14 cellular contexts compared by ENCODE assay signal in the genomic region with DNA sequence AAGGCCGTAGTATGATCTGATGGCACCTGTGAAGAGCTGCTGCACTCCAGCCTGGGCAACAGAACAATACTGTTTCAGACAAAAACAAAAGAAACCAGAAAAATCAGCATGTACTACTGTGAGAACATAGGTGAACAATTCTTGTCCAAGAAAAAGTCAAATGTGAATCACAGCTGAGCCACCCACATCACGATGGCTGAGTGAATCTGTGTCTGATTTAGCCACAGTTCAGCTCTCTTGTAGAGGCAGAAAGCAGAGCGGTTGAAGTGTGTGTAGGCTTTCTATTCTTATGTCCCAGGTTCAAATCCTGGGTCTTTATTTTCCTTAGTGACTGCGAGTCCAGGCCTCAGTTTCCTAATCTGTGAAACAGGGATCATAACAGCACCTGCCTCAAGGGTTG. TPM values are rescaled to one million over a fixed set of nuclear protein-coding genes. Genes with fewer than 3 reads are reported as not detected.
DNase-seq lines count a peak whose midpoint lies in the region; ATAC-seq and TF ChIP-seq lines count a peak whose summit lies in the region.
"Had no signal": no experiment of that assay in that cellular context is flagged by ENCODE, and none has a peak within 500 bp of the region (broad histone marks: within the 10 kb centered on the region; RNA-seq: fewer than 3 reads in every experiment).

No MANE protein-coding gene starts in this region.

- peaks cover 42% of the 10 kb centered on the region for H3K4me1 Mint-ChIP-seq in activated naive CD4-positive, alpha-beta T cell treated with anti-CD3 and anti-CD28 coated beads for 36 hours (ENCODE audit: low read depth)
- H3K4me1 Mint-ChIP-seq in activated naive CD4-positive, alpha-beta T cell treated with anti-CD3 and anti-CD28 coated beads, Interleukin-2, amount 10 ng/mL, durations not matched to agents 7 days and 5 days = peaks cover 46% of the 10 kb centered on the region
- peaks cover 35% of the 10 kb centered on the region for H3K4me1 Mint-ChIP-seq in stimulated activated naive CD8-positive, alpha-beta T cell treated with anti-CD3 and anti-CD28 coated beads, Interleukin-15, amount 100 ng/mL, for 72 hours

- TF ChIP-seq CTCF in RWPE1 (conservative IDR thresholded peaks at IDR 0.05; ENCODE audit: low read depth) = no peak
- TF ChIP-seq CTCF in epithelial cell of esophagus (IDR thresholded peaks at IDR 0.05; ENCODE audit: insufficient read depth, low read depth, low read length, missing control alignments) = no peak

- CTCF ChIA-PET in activated naive CD4-positive, alpha-beta T cell treated with anti-CD3 and anti-CD28 coated beads for 36 hours (lab: Charles Lee) = no interaction called here
- CTCF ChIA-PET in activated naive CD4-positive, alpha-beta T cell treated with anti-CD3 and anti-CD28 coated beads, Interleukin-2, amount 10 ng/mL, durations not matched to agents 7 days and 5 days (lab: Charles Lee) = no interaction called here
- CTCF ChIA-PET in RWPE1 (lab: Yijun Ruan, JAX) = no interaction called here

- intact Hi-C loops in activated naive CD4-positive, alpha-beta T cell treated with anti-CD3 and anti-CD28 coated beads for 36 hours (cut with micrococcal nuclease) = no loop called here

- no peak overlapping the region for H3K4me3 Mint-ChIP-seq in activated naive CD4-positive, alpha-beta T cell treated with anti-CD3 and anti-CD28 coated beads for 36 hours
- H3K4me3 Mint-ChIP-seq in activated naive CD4-positive, alpha-beta T cell treated with anti-CD3 and anti-CD28 coated beads, Interleukin-2, amount 10 ng/mL, durations not matched to agents 7 days and 5 days = no peak overlapping the region
- H3K4me3 Mint-ChIP-seq in stimulated activated naive CD8-positive, alpha-beta T cell treated with anti-CD3 and anti-CD28 coated beads, Interleukin-15, amount 100 ng/mL, for 72 hours = no peak overlapping the region
- H3K4me3 Mint-ChIP-seq: B cell, H9 had no signal

- POLR2A ChIA-PET in RWPE1 (lab: Yijun Ruan, JAX; ENCODE audit: low non-redundant PET) = no interaction called here

- H3K27me3 Mint-ChIP-seq in activated naive CD4-positive, alpha-beta T cell treated with anti-CD3 and anti-CD28 coated beads for 36 hours (ENCODE audit: low read depth) = no peaks in the 10 kb centered on the region
- no peaks in the 10 kb centered on the region for H3K27me3 Mint-ChIP-seq in activated naive CD4-positive, alpha-beta T cell treated with anti-CD3 and anti-CD28 coated beads, Interleukin-2, amount 10 ng/mL, durations not matched to agents 7 days and 5 days
- peaks cover 9% of the 10 kb centered on the region for H3K27me3 Mint-ChIP-seq in stimulated activated naive CD8-positive, alpha-beta T cell treated with anti-CD3 and anti-CD28 coated beads, Interleukin-15, amount 100 ng/mL, for 72 hours
- H3K27me3 Mint-ChIP-seq: B cell had no signal

- H3K27ac ChIP-seq in RWPE1 = peak overlapping the region; percentile 59
- H3K27ac ChIP-seq: brain microvascular endothelial cell had no signal

- H3K4me3 ChIP-seq in epithelial cell of esophagus (ENCODE audit: low read length) = no peak overlapping the region

- peaks cover 7% of the 10 kb centered on the region for H3K36me3 Mint-ChIP-seq in activated naive CD4-positive, alpha-beta T cell treated with anti-CD3 and anti-CD28 coated beads for 36 hours (ENCODE audit: low read depth)
- no peaks in the 10 kb centered on the region for H3K36me3 Mint-ChIP-seq in activated naive CD4-positive, alpha-beta T cell treated with anti-CD3 and anti-CD28 coated beads, Interleukin-2, amount 10 ng/mL, durations not matched to agents 7 days and 5 days

- DNase-seq in activated naive CD4-positive, alpha-beta T cell treated with anti-CD3 and anti-CD28 coated beads for 36 hours = peak; percentile 71
- DNase-seq in activated naive CD4-positive, alpha-beta T cell treated with anti-CD3 and anti-CD28 coated beads, Interleukin-2, amount 10 ng/mL, durations not matched to agents 7 days and 5 days = no peak
- DNase-seq in RWPE1 (ENCODE audit: low spot score) (no peak), epithelial cell of esophagus (ENCODE audit: low read depth) (peak; percentile 59)
- DNase-seq in stimulated activated naive CD8-positive, alpha-beta T cell treated with anti-CD3 and anti-CD28 coated beads, Interleukin-15, amount 100 ng/mL, for 72 hours = no peak
- no peak for DNase-seq in activated effector memory CD4-positive, alpha-beta T cell treated with Interleukin-2 at 50 U/mL for 16 hours
- DNase-seq: brain microvascular endothelial cell; hippocampal formation; NCI-H748 treated with DMSO at 0.1 percent for 48 hours; RPMI8226; stimulated activated naive CD4-positive, alpha-beta T cell treated with Interleukin-2 at 50 U/mL for 16 hours had no signal

- H3K27ac Mint-ChIP-seq in activated naive CD4-positive, alpha-beta T cell treated with anti-CD3 and anti-CD28 coated beads for 36 hours = peak overlapping the region; percentile 89
- no peak overlapping the region for H3K27ac Mint-ChIP-seq in activated naive CD4-positive, alpha-beta T cell treated with anti-CD3 and anti-CD28 coated beads, Interleukin-2, amount 10 ng/mL, durations not matched to agents 7 days and 5 days
- H3K27ac Mint-ChIP-seq in stimulated activated naive CD8-positive, alpha-beta T cell treated with anti-CD3 and anti-CD28 coated beads, Interleukin-15, amount 100 ng/mL, for 72 hours = peak overlapping the region in 1 of 2 donors; percentile 23

- ATAC-seq in stimulated activated naive CD8-positive, alpha-beta T cell treated with anti-CD3 and anti-CD28 coated beads, Interleukin-15, amount 100 ng/mL, for 72 hours = peak; percentile 64
- ATAC-seq in GM18870 (IDR thresholded peaks at IDR 0.05; ENCODE audit: unreplicated experiment) = no peak

- H3K9me3 Mint-ChIP-seq in activated naive CD4-positive, alpha-beta T cell treated with anti-CD3 and anti-CD28 coated beads for 36 hours = no peaks in the 10 kb centered on the region
- H3K9me3 Mint-ChIP-seq in activated naive CD4-positive, alpha-beta T cell treated with anti-CD3 and anti-CD28 coated beads, Interleukin-2, amount 10 ng/mL, durations not matched to agents 7 days and 5 days = no peaks in the 10 kb centered on the region
- H3K9me3 Mint-ChIP-seq in stimulated activated naive CD8-positive, alpha-beta T cell treated with anti-CD3 and anti-CD28 coated beads, Interleukin-15, amount 100 ng/mL, for 72 hours = no peaks in the 10 kb centered on the region
- H3K9me3 Mint-ChIP-seq: H9 had no signal

RNA-seq across cellular contexts. Expression of gene FURIN, which starts 4.4 kb away (rescaled TPM):
- total RNA-seq in activated naive CD4-positive, alpha-beta T cell treated with anti-CD3 and anti-CD28 coated beads for 36 hours = 100 to 1,000 TPM; 443 to 448 TPM

RNA-seq across cellular contexts. Expression of gene FES, which starts 20.3 kb away (rescaled TPM):
- total RNA-seq in activated naive CD4-positive, alpha-beta T cell treated with anti-CD3 and anti-CD28 coated beads for 36 hours = 10 to 100 TPM; 22.6 to 24.2 TPM

RNA-seq across cellular contexts. Expression of gene MAN2A2, which starts 39.1 kb away (rescaled TPM):
- 100 to 1,000 TPM; 139 to 141 TPM for total RNA-seq in activated naive CD4-positive, alpha-beta T cell treated with anti-CD3 and anti-CD28 coated beads for 36 hours

Comparison
In these comparisons a context has a peak if more than half of its experiments do, and no peak if none do; other contexts are left out.
1. DNase-seq: peak in activated naive CD4-positive, alpha-beta T cell treated with anti-CD3 and anti-CD28 coated beads for 36 hours (single experiment) and epithelial cell of esophagus (single experiment); none in activated naive CD4-positive, alpha-beta T cell treated with anti-CD3 and anti-CD28 coated beads, Interleukin-2, amount 10 ng/mL, durations not matched to agents 7 days and 5 days (single experiment), RWPE1 (single experiment), stimulated activated naive CD8-positive, alpha-beta T cell treated with anti-CD3 and anti-CD28 coated beads, Interleukin-15, amount 100 ng/mL, for 72 hours (0 of 2) and activated effector memory CD4-positive, alpha-beta T cell treated with Interleukin-2 at 50 U/mL for 16 hours (single experiment).